Comparison of ENCODE assay signal across 8 cellular contexts in the genomic region with DNA sequence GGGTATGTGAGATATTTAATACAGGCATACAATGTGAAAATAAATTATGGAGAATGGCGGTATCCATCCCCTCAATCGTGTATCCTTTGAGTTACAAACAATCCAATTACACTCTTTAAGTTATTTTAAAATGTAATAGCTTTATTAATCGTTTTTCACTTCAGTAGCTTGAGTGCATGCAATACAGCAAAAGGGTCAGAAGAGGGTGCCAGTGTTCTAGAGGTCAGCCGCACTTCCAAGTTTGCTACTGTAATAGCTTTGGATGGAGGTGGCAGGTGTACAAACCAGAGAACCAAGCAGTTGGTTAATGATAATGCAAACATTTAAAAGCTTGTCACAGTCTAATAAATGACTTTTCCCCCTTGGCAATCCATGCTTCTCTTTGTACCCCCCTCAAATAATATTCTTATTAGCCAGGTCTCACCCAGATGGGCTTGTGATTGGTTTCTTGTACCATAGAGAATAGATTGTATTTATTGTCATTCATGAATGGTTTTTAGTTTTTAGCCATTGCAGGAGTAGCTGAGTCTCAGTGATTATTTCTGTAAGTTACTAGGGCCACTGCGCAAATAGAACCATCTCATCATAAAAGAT.
DNase-seq lines count a peak whose midpoint lies in the region; ATAC-seq and TF ChIP-seq lines count a peak whose summit lies in the region.

No MANE protein-coding gene starts in this region.

- WGBS in sigmoid colon, 2 donors: 23 to 26% methylated on average over 5 of the region's 5 CpGs

- TF ChIP-seq POLR2A in sigmoid colon (IDR thresholded peaks at IDR 0.05): no peak

- H3K4me3 ChIP-seq in right atrium auricular region: no peak overlapping the region
- H3K4me3 ChIP-seq in sigmoid colon: no peak overlapping the region

- no peak for TF ChIP-seq EP300 in sigmoid colon (IDR thresholded peaks at IDR 0.05)

- no peak for ATAC-seq in GM18907 (IDR thresholded peaks at IDR 0.05; ENCODE audit: unreplicated experiment)

- H3K27me3 ChIP-seq in right atrium auricular region: no peaks in the 10 kb centered on the region
- no peaks in the 10 kb centered on the region for H3K27me3 ChIP-seq in sigmoid colon

- H3K9me3 ChIP-seq in right atrium auricular region (no peaks in the 10 kb centered on the region), sigmoid colon (no peaks in the 10 kb centered on the region)

- peak; percentile 90 to 93 for TF ChIP-seq CTCF in right atrium auricular region (IDR thresholded peaks at IDR 0.05)
- TF ChIP-seq CTCF in sigmoid colon (IDR thresholded peaks at IDR 0.05): peak; percentile 81 to 95 (median 90)

- intact Hi-C loops in sigmoid colon (cut with DNase I): loop anchor here (2.0 kb wide), 1 partner anchor 465 kb away; no protein-coding TSS in a partner anchor

- no peaks in the 10 kb centered on the region for H3K36me3 ChIP-seq in right atrium auricular region
- H3K36me3 ChIP-seq in sigmoid colon: no peaks in the 10 kb centered on the region

- H3K27ac ChIP-seq in right atrium auricular region (no peak overlapping the region), sigmoid colon (no peak overlapping the region)

- peak; percentile 15 for DNase-seq in GF-D8 (lab: John Stamatoyannopoulos, UW)
- DNase-seq in NCI-H146 (lab: John Stamatoyannopoulos, UW): peak; percentile 92
- peak; percentile 31 to 67 (median 52) for DNase-seq in T-helper 1 cell
- DNase-seq in amygdala (lab: John Stamatoyannopoulos, UW): peak in 31 of 56 donors; percentile 1 to 81 (median 19)
- peak; percentile 76 for DNase-seq in right atrium auricular region (ENCODE audit: low spot score)
- peak; percentile 81 for DNase-seq in sigmoid colon
- DNase-seq in occipital lobe (lab: John Stamatoyannopoulos, UW): no peak

- H3K4me1 ChIP-seq in right atrium auricular region (peaks cover 0 to 3% of the 10 kb centered on the region in 2 donors), sigmoid colon (no peaks in the 10 kb centered on the region)
